Comparison of ENCODE assay signal across 18 cellular contexts in genomic region chr10:69100136-69100872, GRCh38. TPM values are rescaled to one million over a fixed set of nuclear protein-coding genes. Genes with fewer than 3 reads are reported as not detected.
DNase-seq lines count a peak whose midpoint lies in the region; FAIRE-seq and TF ChIP-seq lines count a peak whose summit lies in the region.
"Had no signal": no experiment of that assay in that cellular context is flagged by ENCODE, and none has a peak within 500 bp of the region (broad histone marks: within the 10 kb centered on the region; RNA-seq: fewer than 3 reads in every experiment).

No MANE protein-coding gene starts in this region.

- CTCF ChIA-PET in A673 (lab: Charles Lee) = interaction anchor here (0.7 kb wide), 1 partner anchor 23 kb away, joined by 3 read pairs; no protein-coding TSS in a partner anchor

- H3K9me3 ChIP-seq in MM.1S (replicated peaks; ENCODE audit: insufficient read depth, low read length) (no peaks in the 10 kb centered on the region), A673 (ENCODE audit: low read depth, low read length, poor library complexity, severe bottlenecking) (no peaks in the 10 kb centered on the region)
- H3K9me3 ChIP-seq: gastrocnemius medialis, lower lobe of right lung, psoas muscle had no signal

- peaks cover 26% of the 10 kb centered on the region for H4K20me1 ChIP-seq in MM.1S (ENCODE audit: insufficient read depth, low read length)

- H3K79me2 ChIP-seq in ACC112 (ENCODE audit: control insufficient read depth, insufficient read depth, low read length, unreplicated experiment) (peaks cover 65% of the 10 kb centered on the region), MM.1S (ENCODE audit: low read length) (peaks cover 73% of the 10 kb centered on the region)

- DNase-seq in activated naive CD8-positive, alpha-beta T cell treated with anti-CD3 and anti-CD28 coated beads for 36 hours = no peak
- peak; percentile 24 for DNase-seq in left kidney (ENCODE audit: low read depth, low spot score)
- no peak for DNase-seq in D721Med (ENCODE audit: insufficient read length, low spot score)
- no peak for DNase-seq in MM.1S
- DNase-seq in A673 (ENCODE audit: low spot score) = no peak
- no peak for DNase-seq in NCI-H774 (lab: John Stamatoyannopoulos, UW)
- DNase-seq: activated CD4-positive, alpha-beta T cell treated with anti-CD3 and anti-CD28 coated beads for 4 hours; COR-L47; gastrocnemius medialis; GDM1; lower lobe of right lung; NCI-H2081 treated with DMSO at 0.1 percent for 48 hours; NCI-H526; psoas muscle; stimulated activated naive CD4-positive, alpha-beta T cell treated with Interleukin-2 at 50 U/mL for 16 hours; T1000 had no signal

- peaks cover 35% of the 10 kb centered on the region for H3K4me1 Mint-ChIP-seq in activated naive CD8-positive, alpha-beta T cell treated with anti-CD3 and anti-CD28 coated beads for 36 hours

- H3K4me2 ChIP-seq in MM.1S (ENCODE audit: low read depth, low read length) = no peak overlapping the region

- peaks cover 5% of the 10 kb centered on the region; the same call in 1 of the 2 replicates for H3F3A ChIP-seq in MM.1S (ENCODE audit: insufficient read depth, low read length)

- H3K9ac ChIP-seq in MM.1S (ENCODE audit: low read length) = no peak overlapping the region

- no peaks in the 10 kb centered on the region for H3K27me3 ChIP-seq in ACC112 (ENCODE audit: insufficient read depth, low read length)
- no peaks in the 10 kb centered on the region for H3K27me3 ChIP-seq in MM.1S (replicated peaks; ENCODE audit: insufficient read depth, low read length)
- peaks cover 3% of the 10 kb centered on the region for H3K27me3 ChIP-seq in A673 (replicated peaks; ENCODE audit: insufficient read depth, low read depth, low read length, poor library complexity)
- H3K27me3 ChIP-seq: gastrocnemius medialis had no signal

- TF ChIP-seq CTCF in D721Med (IDR thresholded peaks at IDR 0.05; ENCODE audit: insufficient read depth, missing control alignments) = no peak
- TF ChIP-seq CTCF in MM.1S (IDR thresholded peaks at IDR 0.05; ENCODE audit: low read length) = no peak
- TF ChIP-seq CTCF in A673 (conservative IDR thresholded peaks at IDR 0.05; ENCODE audit: low read depth, low read length) = no peak

- H3K27me3 Mint-ChIP-seq in activated naive CD8-positive, alpha-beta T cell treated with anti-CD3 and anti-CD28 coated beads for 36 hours = no peaks in the 10 kb centered on the region

- BruUV-seq in A673 (replicated peaks; lab: Mats Ljungman, UMichigan) = no TSS peak

- no peaks in the 10 kb centered on the region for H3K9me2 ChIP-seq in MM.1S (replicated peaks; ENCODE audit: insufficient read depth, low read length)

- no peak for FAIRE-seq in D721Med (lab: Jason Lieb, UNC)

- no peak overlapping the region for H3K4me3 Mint-ChIP-seq in activated naive CD8-positive, alpha-beta T cell treated with anti-CD3 and anti-CD28 coated beads for 36 hours

- H3K27ac ChIP-seq in ACC112 (ENCODE audit: low read depth, low read length) (peak overlapping the region; percentile 24; the same call in 1 of the 2 replicates), MM.1S (ENCODE audit: low read length) (no peak overlapping the region), A673 (ENCODE audit: low read depth, low read length, poor library complexity, severe bottlenecking) (no peak overlapping the region)
- H3K27ac ChIP-seq: gastrocnemius medialis, lower lobe of right lung, psoas muscle had no signal

- H3K36me3 ChIP-seq in ACC112 (ENCODE audit: insufficient read depth, low read length) (peaks cover 43% of the 10 kb centered on the region), MM.1S (replicated peaks; ENCODE audit: insufficient read depth, low read length) (peaks cover 2% of the 10 kb centered on the region; the same call in 1 of the 2 replicates), A673 (ENCODE audit: insufficient read depth, low read length, poor library complexity, severe bottlenecking) (no peaks in the 10 kb centered on the region)
- H3K36me3 ChIP-seq: gastrocnemius medialis had no signal

- H3K36me3 Mint-ChIP-seq in activated naive CD8-positive, alpha-beta T cell treated with anti-CD3 and anti-CD28 coated beads for 36 hours = peaks cover 48% of the 10 kb centered on the region

- H3K4me3 ChIP-seq in ACC112 (ENCODE audit: low read depth, low read length) (no peak overlapping the region), MM.1S (ENCODE audit: low read length) (no peak overlapping the region), A673 (ENCODE audit: low read depth, low read length, poor library complexity, severe bottlenecking) (no peak overlapping the region)
- H3K4me3 ChIP-seq: gastrocnemius medialis, lower lobe of right lung, psoas muscle had no signal

- peak; percentile 24 for TF ChIP-seq POLR2A in GM19193 (IDR thresholded peaks at IDR 0.05; ENCODE audit: extremely low read depth, insufficient read depth, insufficient read length)

- no peaks in the 10 kb centered on the region for H3K9me3 Mint-ChIP-seq in activated naive CD8-positive, alpha-beta T cell treated with anti-CD3 and anti-CD28 coated beads for 36 hours

- peaks cover 17% of the 10 kb centered on the region for H3K4me1 ChIP-seq in ACC112 (ENCODE audit: control insufficient read depth, insufficient read depth, low read length, unreplicated experiment)
- no peaks in the 10 kb centered on the region for H3K4me1 ChIP-seq in MM.1S (ENCODE audit: low read length)
- H3K4me1 ChIP-seq in A673 (ENCODE audit: insufficient read depth, low read length, poor library complexity, severe bottlenecking) = no peaks in the 10 kb centered on the region
- H3K4me1 ChIP-seq: gastrocnemius medialis, psoas muscle had no signal

- POLR2A ChIA-PET in A673 (lab: Charles Lee; ENCODE audit: low non-redundant PET) = no interaction called here

- peak overlapping the region; percentile 8 for H3K27ac Mint-ChIP-seq in activated naive CD8-positive, alpha-beta T cell treated with anti-CD3 and anti-CD28 coated beads for 36 hours

- no peak overlapping the region for H2AFZ ChIP-seq in ACC112 (ENCODE audit: low read length, unreplicated experiment)
- H2AFZ ChIP-seq in MM.1S (ENCODE audit: low read length) = no peak overlapping the region

- intact Hi-C loops in A673 (cut with micrococcal nuclease; ENCODE audit: unreplicated experiment) = no loop called here

RNA-seq across cellular contexts. Expression of gene SRGN, which starts 12.4 kb away (rescaled TPM):
- total RNA-seq in activated naive CD8-positive, alpha-beta T cell treated with anti-CD3 and anti-CD28 coated beads for 36 hours = 100 to 1,000 TPM; 264 to 278 TPM
- 0.32 TPM in 1 of 2 replicates, not detected in the other for total RNA-seq in A673 (2021)

RNA-seq across cellular contexts. Expression of gene VPS26A, which starts 23.7 kb away (rescaled TPM):
- 10 to 100 TPM; 38.9 to 39.5 TPM for total RNA-seq in activated naive CD8-positive, alpha-beta T cell treated with anti-CD3 and anti-CD28 coated beads for 36 hours
- total RNA-seq in A673 (2021) = 80.1 and 82.1 TPM in 2 replicates

Comparison
In these comparisons a context has a peak if more than half of its experiments do, and no peak if none do; other contexts are left out.
1. RNA of gene SRGN, which starts 12.4 kb away (total RNA-seq): 264 to 278 TPM in activated naive CD8-positive, alpha-beta T cell treated with anti-CD3 and anti-CD28 coated beads for 36 hours; 0.32 TPM in A673; every median in the first group is over 100 times any median in the second.